Comparison of ENCODE assay signal across 23 cellular contexts in genomic region chr4:119587796-119588195, GRCh38.
"Had no signal": no experiment of that assay in that cellular context is flagged by ENCODE, and none has a peak within 500 bp of the region (broad histone marks: within the 10 kb centered on the region; RNA-seq: fewer than 3 reads in every experiment).

No MANE protein-coding gene starts in this region.

- H3K4me3 ChIP-seq: ascending aorta, left ventricle myocardium inferior, ovary, prostate gland, right atrium auricular region, skin epidermis, tibial artery had no signal

- H3K36me3 ChIP-seq: brain microvascular endothelial cell, ovary, prostate gland had no signal

- H3K27me3 ChIP-seq: ascending aorta, brain microvascular endothelial cell, foreskin keratinocyte, ovary, right atrium auricular region, tibial artery had no signal

- H3K27ac ChIP-seq: brain microvascular endothelial cell, foreskin keratinocyte, left ventricle myocardium inferior, ovary, prostate gland, right atrium auricular region, skin epidermis had no signal

- H3K9me3 ChIP-seq: ascending aorta, ovary, prostate gland, right atrium auricular region, tibial artery had no signal

- H3K4me1 ChIP-seq: foreskin keratinocyte, prostate gland, right atrium auricular region had no signal

- ATAC-seq: activated naive CD4-positive, alpha-beta T cell treated with anti-CD3 and anti-CD28 coated beads, Interleukin-2, amount 50 U/mL, for 72 hours; activated T-helper 17 cell treated with anti-CD3 and anti-CD28 coated beads, Interleukin-2, amount 50 U/mL, for 72 hours; foreskin keratinocyte; natural killer cell treated with Interleukin-12 subunit alpha and Interleukin-12 subunit beta and Interleukin-15 and Interleukin-18, amount 100 ng/mL, for 72 hours; stimulated activated naive CD8-positive, alpha-beta T cell treated with anti-CD3 and anti-CD28 coated beads, Interleukin-15, amount 100 ng/mL, for 72 hours; WTC11 had no signal

- DNase-seq: activated T-cell treated with anti-CD3 and anti-CD28 coated beads, Interleukin-2, amount 50 U/mL, for 1 hour; brain microvascular endothelial cell; caudate nucleus; dermis blood vessel endothelial cell; effector CD8-positive, alpha-beta T cell; erythroblast; foreskin keratinocyte; hippocampal formation; kidney glomerular epithelial cell; left ventricle myocardium inferior; midbrain; ovary; stimulated activated CD4-positive, alpha-beta T cell treated with anti-CD3 and anti-CD28 coated beads, Interleukin-1b, Interleukin-23, amount 100 ng/mL, for 48 hours; stimulated activated naive CD8-positive, alpha-beta T cell treated with anti-CD3 and anti-CD28 coated beads, Interleukin-15, amount 100 ng/mL, for 72 hours; tibial artery had no signal
